ENCODE assay signal across 15 cellular contexts in the genomic region with DNA sequence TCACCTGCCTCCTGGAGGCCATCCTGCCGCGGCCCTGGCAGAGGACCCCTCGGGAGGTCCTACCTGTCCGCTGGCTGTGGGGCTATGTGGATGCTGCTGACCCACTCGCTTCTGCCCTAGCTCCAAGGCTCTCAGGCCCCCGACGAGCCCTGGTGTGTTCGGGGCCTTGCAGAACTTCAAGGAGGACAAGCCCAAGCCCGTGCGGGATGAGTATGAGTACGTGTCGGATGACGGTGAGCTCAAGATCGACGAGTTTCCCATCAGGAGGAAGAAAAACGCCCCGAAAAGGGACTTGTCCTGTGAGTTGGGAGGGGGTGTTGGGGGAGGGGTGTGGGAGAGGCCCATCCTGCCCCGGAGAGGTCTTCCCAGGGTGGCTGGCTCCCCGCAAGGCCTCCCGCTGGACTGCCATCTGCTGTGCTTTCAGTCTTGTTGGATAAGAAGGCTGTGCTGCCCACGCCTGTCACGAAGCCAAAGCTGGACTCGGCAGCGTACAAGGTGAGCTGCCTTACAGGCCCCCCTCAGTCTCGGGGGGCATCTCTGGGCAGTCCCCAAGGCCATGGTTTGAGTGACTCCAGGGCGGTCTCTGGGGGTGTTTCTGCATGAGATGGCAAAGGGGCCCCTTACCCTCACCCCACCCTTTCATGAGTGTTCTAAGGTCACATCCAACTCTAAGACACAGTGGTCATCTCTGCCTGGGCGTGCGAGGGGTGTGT.
DNase-seq lines count a peak whose midpoint lies in the region; ATAC-seq and TF ChIP-seq lines count a peak whose summit lies in the region.
"Had no signal": no experiment of that assay in that cellular context is flagged by ENCODE, and none has a peak within 500 bp of the region (broad histone marks: within the 10 kb centered on the region; RNA-seq: fewer than 3 reads in every experiment).

No MANE protein-coding gene starts in this region.

- H3K4me1 ChIP-seq in lower lobe of right lung (no peaks in the 10 kb centered on the region), tibial artery (no peaks in the 10 kb centered on the region)
- H3K4me1 ChIP-seq: SJCRH30 had no signal

- H3K9me3 ChIP-seq in lower lobe of right lung (no peaks in the 10 kb centered on the region), tibial artery (no peaks in the 10 kb centered on the region)
- H3K9me3 ChIP-seq: SJCRH30 had no signal

- no peak for TF ChIP-seq CTCF in dorsolateral prefrontal cortex (IDR thresholded peaks at IDR 0.05 in 54 of 56, conservative IDR thresholded peaks at IDR 0.05 in 2 of 56; ENCODE audit: low read depth in 1 of 56, partially characterized antibody in 56 of 56)
- no peak for TF ChIP-seq CTCF in lower lobe of right lung (IDR thresholded peaks at IDR 0.05)
- TF ChIP-seq CTCF in tibial artery (IDR thresholded peaks at IDR 0.05): no peak

- H3K27ac ChIP-seq in dorsolateral prefrontal cortex: no peak overlapping the region
- H3K27ac ChIP-seq in lower lobe of right lung: no peak overlapping the region
- H3K27ac ChIP-seq in tibial artery: no peak overlapping the region
- H3K27ac ChIP-seq: C4-2B, SJCRH30 had no signal

- DNase-seq in activated CD8-positive, alpha-beta memory T cell treated with anti-CD3 and anti-CD28 coated beads, Interleukin-2, amount 50 U/mL, for 4 hours: peak; percentile 12
- no peak for DNase-seq in activated CD8-positive, alpha-beta memory T cell treated with anti-CD3 and anti-CD28 coated beads for 24 hours
- peak in 7 of 10 donors; percentile 16 to 44 (median 29) for DNase-seq in dorsolateral prefrontal cortex
- DNase-seq in lower lobe of right lung: peak; percentile 35
- DNase-seq in tibial artery: peak; percentile 17 to 61
- DNase-seq in Kasumi-1 (lab: John Stamatoyannopoulos, UW): no peak
- DNase-seq: cortex of kidney, DMS153, NCI-H1105 treated with DMSO at 0.1 percent for 48 hours had no signal

- H3K36me3 ChIP-seq in lower lobe of right lung: peaks cover 50% of the 10 kb centered on the region
- H3K36me3 ChIP-seq in tibial artery: peaks cover 20 to 79% (median 49%) of the 10 kb centered on the region in 3 donors

- ATAC-seq in lower lobe of right lung: no peak
- ATAC-seq in HG03097 (IDR thresholded peaks at IDR 0.05; ENCODE audit: low FRiP score, unreplicated experiment): no peak
- no peak for ATAC-seq in GM19324 (IDR thresholded peaks at IDR 0.05; ENCODE audit: low FRiP score, unreplicated experiment)
- ATAC-seq: activated CD4-positive, CD25-positive, alpha-beta regulatory T cell treated with anti-CD3 and anti-CD28 coated beads, Interleukin-2, amount 50 U/mL, for 24 hours; T-helper 17 cell had no signal

- no peak overlapping the region for H3K4me3 ChIP-seq in dorsolateral prefrontal cortex
- H3K4me3 ChIP-seq in lower lobe of right lung: no peak overlapping the region
- H3K4me3 ChIP-seq in tibial artery: no peak overlapping the region
- H3K4me3 ChIP-seq: SJCRH30 had no signal

- intact Hi-C loops in dorsolateral prefrontal cortex (cut with DNase I): no loop called here
- intact Hi-C loops in lower lobe of right lung (cut with DNase I): no loop called here
- intact Hi-C loops in tibial artery (cut with DNase I; ENCODE audit: low total_unique reads): no loop called here

- H3K27me3 ChIP-seq in dorsolateral prefrontal cortex (no peaks in the 10 kb centered on the region), lower lobe of right lung (ENCODE audit: low read depth) (no peaks in the 10 kb centered on the region), tibial artery (no peaks in the 10 kb centered on the region)
- H3K27me3 ChIP-seq: SJCRH30 had no signal

Comparison
In these comparisons a context has a peak if more than half of its experiments do, and no peak if none do; other contexts are left out.
1. DNase-seq: peak in activated CD8-positive, alpha-beta memory T cell treated with anti-CD3 and anti-CD28 coated beads, Interleukin-2, amount 50 U/mL, for 4 hours (single experiment), dorsolateral prefrontal cortex (7 of 10), lower lobe of right lung (single experiment) and tibial artery (2 of 2); none in activated CD8-positive, alpha-beta memory T cell treated with anti-CD3 and anti-CD28 coated beads for 24 hours (single experiment) and Kasumi-1 (0 of 2).